Comparison of ENCODE assay signal across 31 cellular contexts in genomic region chr2:228474466-228474865, GRCh38.
DNase-seq lines count a peak whose midpoint lies in the region; ATAC-seq, FAIRE-seq and TF ChIP-seq lines count a peak whose summit lies in the region.
"Had no signal": no experiment of that assay in that cellular context is flagged by ENCODE, and none has a peak within 500 bp of the region (broad histone marks: within the 10 kb centered on the region; RNA-seq: fewer than 3 reads in every experiment).

No MANE protein-coding gene starts in this region.

- peaks cover 20% of the 10 kb centered on the region for H3K4me1 Mint-ChIP-seq in HFFc6 (ENCODE audit: low read depth)
- H3K4me1 Mint-ChIP-seq: activated naive CD8-positive, alpha-beta T cell treated with anti-CD3 and anti-CD28 coated beads for 36 hours; central memory CD8-positive, alpha-beta T cell; neural crest cell had no signal

- ATAC-seq in HG03196 (IDR thresholded peaks at IDR 0.05; ENCODE audit: unreplicated experiment): no peak
- ATAC-seq: activated CD8-positive, alpha-beta T cell treated with anti-CD3 and anti-CD28 coated beads for 36 hours had no signal

- H3K4me3 ChIP-seq in epithelial cell of proximal tubule (ENCODE audit: low read depth, low read length): no peak overlapping the region
- H3K4me3 ChIP-seq: lung, right atrium auricular region, SK-N-MC, spleen, tibial artery had no signal

- peak; percentile 23 for DNase-seq in AG20443 (ENCODE audit: low spot score)
- peak; percentile 52 for DNase-seq in HFFc6
- DNase-seq in epithelial cell of proximal tubule (ENCODE audit: low read depth): peak; percentile 66
- DNase-seq in kidney tubule cell (ENCODE audit: low spot score): peak; percentile 68
- no peak for DNase-seq in medulla oblongata (ENCODE audit: extremely low spot score)
- no peak for DNase-seq in GM19239 (ENCODE audit: insufficient read length, low spot score)
- no peak for DNase-seq in middle frontal gyrus (ENCODE audit: extremely low spot score, low spot score)
- DNase-seq: activated CD4-positive, alpha-beta T cell treated with anti-CD3 and anti-CD28 coated beads for 1 hour; activated CD8-positive, alpha-beta T cell treated with anti-CD3 and anti-CD28 coated beads for 36 hours; activated naive CD8-positive, alpha-beta T cell treated with anti-CD3 and anti-CD28 coated beads for 36 hours; activated T-cell treated with anti-CD3 and anti-CD28 coated beads for 4 hours; dermis blood vessel endothelial cell; glutamatergic neuron; KBM-7; NCI-H1417 treated with DMSO at 0.1 percent for 48 hours; NCI-H2081 treated with DMSO at 0.1 percent for 48 hours; NCI-H446; NCI-H82; spleen; T-helper 2 cell; tibial artery had no signal

- TF ChIP-seq CTCF in HFFc6 (IDR thresholded peaks at IDR 0.05) (no peak), epithelial cell of proximal tubule (conservative IDR thresholded peaks at IDR 0.05; ENCODE audit: low read depth, low read length) (no peak)

- FAIRE-seq in GM19239 (lab: Jason Lieb, UNC): no peak
- FAIRE-seq: D721Med, endometrium, H54, keratinocyte had no signal

- H3K9me3 Mint-ChIP-seq in HFFc6: no peaks in the 10 kb centered on the region

- H3K4me3 Mint-ChIP-seq in HFFc6: no peak overlapping the region
- H3K4me3 Mint-ChIP-seq: activated CD8-positive, alpha-beta T cell treated with anti-CD3 and anti-CD28 coated beads for 36 hours; activated naive CD8-positive, alpha-beta T cell treated with anti-CD3 and anti-CD28 coated beads for 36 hours; central memory CD8-positive, alpha-beta T cell; neural crest cell had no signal

- H3K36me3 Mint-ChIP-seq in HFFc6 (ENCODE audit: low read depth): no peaks in the 10 kb centered on the region
- H3K36me3 Mint-ChIP-seq: activated naive CD8-positive, alpha-beta T cell treated with anti-CD3 and anti-CD28 coated beads for 36 hours had no signal

- peak overlapping the region; percentile 5; the same call in 1 of the 2 replicates for H3K27ac Mint-ChIP-seq in HFFc6
- H3K27ac Mint-ChIP-seq: activated CD8-positive, alpha-beta T cell treated with anti-CD3 and anti-CD28 coated beads for 36 hours; activated naive CD8-positive, alpha-beta T cell treated with anti-CD3 and anti-CD28 coated beads for 36 hours had no signal

- H3K27me3 Mint-ChIP-seq in HFFc6 (ENCODE audit: insufficient read depth): no peaks in the 10 kb centered on the region
- H3K27me3 Mint-ChIP-seq: activated CD8-positive, alpha-beta T cell treated with anti-CD3 and anti-CD28 coated beads for 36 hours; activated naive CD8-positive, alpha-beta T cell treated with anti-CD3 and anti-CD28 coated beads for 36 hours; central memory CD8-positive, alpha-beta T cell had no signal

Comparison
In these comparisons a context has a peak if more than half of its experiments do, and no peak if none do; other contexts are left out.
1. DNase-seq: peak in AG20443 (single experiment), HFFc6 (single experiment), epithelial cell of proximal tubule (single experiment) and kidney tubule cell (single experiment); none in medulla oblongata (single experiment), GM19239 (single experiment) and middle frontal gyrus (single experiment).